In genomic region chr6:158418501-158418900, GRCh38 we compare ENCODE assay signal across 1 cellular context.
TF ChIP-seq lines count a peak whose summit lies in the region.

No MANE protein-coding gene starts in this region.

TF ChIP-seq in SK-N-SH, 30 proteins besides CTCF, POLR2A, EP300 and RAD21 (continued from another document):
- TF ChIP-seq MXI1 (IDR thresholded peaks at IDR 0.05; ENCODE audit: low read depth, low read length) (no peak), RFX5 (IDR thresholded peaks at IDR 0.05; ENCODE audit: low read length) (no peak), POLR2AphosphoS5 (IDR thresholded peaks at IDR 0.05; ENCODE audit: low read depth, low read length) (no peak), MEF2A (IDR thresholded peaks at IDR 0.05; ENCODE audit: borderline replicate concordance, low read depth) (no peak), RXRA (IDR thresholded peaks at IDR 0.05; ENCODE audit: borderline replicate concordance, low read depth) (no peak)
